1 cellular context compared by ENCODE assay signal in the genomic region with DNA sequence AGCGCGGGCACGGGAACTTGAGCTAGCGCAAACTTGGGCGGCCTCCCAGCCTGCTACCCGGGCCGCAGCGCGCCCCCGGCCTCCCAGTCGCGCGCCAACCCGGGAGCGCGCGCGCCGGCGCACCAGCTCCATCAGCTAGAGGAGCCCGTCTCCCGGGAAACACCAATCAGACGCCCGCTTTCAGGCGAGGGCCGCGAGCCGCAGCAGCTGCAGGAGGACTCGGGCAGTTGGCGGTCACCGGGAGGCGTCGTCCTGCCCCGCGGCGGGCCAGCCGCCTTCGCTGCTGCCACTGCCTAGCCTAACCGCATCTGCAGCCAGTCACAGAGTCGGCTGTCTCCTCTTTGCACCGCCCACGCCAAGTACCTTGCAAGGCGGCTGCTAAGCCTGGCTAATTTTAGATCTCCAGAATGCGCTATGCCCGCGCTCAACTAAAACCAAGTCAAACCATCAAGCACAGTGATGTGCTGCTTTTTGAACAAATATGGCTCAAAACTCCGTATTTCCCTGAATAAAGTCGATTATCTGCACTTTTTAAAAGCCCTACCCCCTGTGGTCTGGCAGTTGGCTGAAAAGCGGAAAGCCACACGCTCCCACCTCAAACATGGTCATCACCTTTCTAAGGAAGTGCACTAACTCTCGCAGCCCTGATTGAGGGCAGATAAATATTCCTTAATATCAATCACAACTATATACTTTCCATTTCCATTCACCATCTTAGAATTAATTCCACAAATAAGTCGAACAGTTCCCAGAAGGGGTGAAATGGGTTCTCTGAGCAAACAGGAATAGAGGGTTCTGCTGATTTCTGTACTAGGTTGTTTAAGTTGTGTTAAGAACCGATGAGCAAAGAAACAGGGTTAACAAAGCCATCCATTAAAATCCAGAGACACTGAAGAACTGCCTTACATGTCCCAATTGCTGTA.
TF ChIP-seq lines count a peak whose summit lies in the region.

No MANE protein-coding gene starts in this region.

TF ChIP-seq in HEK293, 187 proteins besides CTCF, POLR2A, EP300 and RAD21 (continued from another document and continues in another):
- TF ChIP-seq, protein P1, sequence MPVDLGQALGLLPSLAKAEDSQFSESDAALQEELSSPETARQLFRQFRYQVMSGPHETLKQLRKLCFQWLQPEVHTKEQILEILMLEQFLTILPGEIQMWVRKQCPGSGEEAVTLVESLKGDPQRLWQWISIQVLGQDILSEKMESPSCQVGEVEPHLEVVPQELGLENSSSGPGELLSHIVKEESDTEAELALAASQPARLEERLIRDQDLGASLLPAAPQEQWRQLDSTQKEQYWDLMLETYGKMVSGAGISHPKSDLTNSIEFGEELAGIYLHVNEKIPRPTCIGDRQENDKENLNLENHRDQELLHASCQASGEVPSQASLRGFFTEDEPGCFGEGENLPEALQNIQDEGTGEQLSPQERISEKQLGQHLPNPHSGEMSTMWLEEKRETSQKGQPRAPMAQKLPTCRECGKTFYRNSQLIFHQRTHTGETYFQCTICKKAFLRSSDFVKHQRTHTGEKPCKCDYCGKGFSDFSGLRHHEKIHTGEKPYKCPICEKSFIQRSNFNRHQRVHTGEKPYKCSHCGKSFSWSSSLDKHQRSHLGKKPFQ (tag by site-specific recombination; IDR thresholded peaks at IDR 0.05), result no peak
- TF ChIP-seq ZNF2 (tag by site-specific recombination; IDR thresholded peaks at IDR 0.05) (peak; percentile 77), ZNF324 (tag by site-specific recombination; IDR thresholded peaks at IDR 0.05) (peak; percentile 66; the same call in 1 of the 2 replicates), SCRT2 (tag by site-specific recombination; IDR thresholded peaks at IDR 0.05) (no peak), ZNF169 (tag by site-specific recombination; IDR thresholded peaks at IDR 0.05) (no peak), ZNF121 (tag by site-specific recombination; IDR thresholded peaks at IDR 0.05) (no peak), ZNF335 (tag by site-specific recombination; conservative IDR thresholded peaks at IDR 0.05) (peak; percentile 85), YY1 (tag by site-specific recombination; IDR thresholded peaks at IDR 0.05) (no peak), ZSCAN4 (tag by site-specific recombination; IDR thresholded peaks at IDR 0.05) (no peak), ZNF223 (tag by site-specific recombination; IDR thresholded peaks at IDR 0.05) (no peak), ZNF146 (tag by site-specific recombination; IDR thresholded peaks at IDR 0.05) (no peak), ZNF514 (tag by site-specific recombination; IDR thresholded peaks at IDR 0.05) (no peak), ZNF791 (tag by site-specific recombination; IDR thresholded peaks at IDR 0.05) (no peak), ZIC2 (tag by site-specific recombination; IDR thresholded peaks at IDR 0.05) (no peak), ZNF529 (tag by site-specific recombination; IDR thresholded peaks at IDR 0.05; ENCODE audit: insufficient replicate concordance) (no peak), ZNF354C (tag by site-specific recombination; IDR thresholded peaks at IDR 0.05; ENCODE audit: borderline replicate concordance, low read depth) (no peak), TRIM28 (IDR thresholded peaks at IDR 0.05; ENCODE audit: borderline replicate concordance, low read length) (peak; percentile 93), SP3 (tag by site-specific recombination; IDR thresholded peaks at IDR 0.05) (peak; percentile 43; the same call in 1 of the 2 replicates), ZBTB20 (tag by site-specific recombination; IDR thresholded peaks at IDR 0.05) (peak; percentile 47; the same call in 1 of the 2 replicates), KLF8 (tag by site-specific recombination; IDR thresholded peaks at IDR 0.05) (peak; percentile 20; the same call in 1 of the 2 replicates), KLF17 (tag by site-specific recombination; IDR thresholded peaks at IDR 0.05) (peak; percentile 54), BCL11B (tag by site-specific recombination; IDR thresholded peaks at IDR 0.05; ENCODE audit: low read depth) (no peak), GLI4 (tag by site-specific recombination; IDR thresholded peaks at IDR 0.05) (no peak), WT1 (tag by site-specific recombination; IDR thresholded peaks at IDR 0.05) (no peak), ZNF221 (tag by site-specific recombination; IDR thresholded peaks at IDR 0.05; ENCODE audit: borderline replicate concordance) (no peak), ZNF274 (IDR thresholded peaks at IDR 0.05; ENCODE audit: low read length) (no peak), ZNF274 (tag by site-specific recombination; IDR thresholded peaks at IDR 0.05; ENCODE audit: borderline replicate concordance) (no peak), BCL11A (tag by site-specific recombination; IDR thresholded peaks at IDR 0.05; ENCODE audit: low read depth) (peak; percentile 86; the same call in 1 of the 2 replicates), ZNF341 (tag by site-specific recombination; IDR thresholded peaks at IDR 0.05; ENCODE audit: low read depth) (peak; percentile 91), ZNF654 (tag by site-specific recombination; IDR thresholded peaks at IDR 0.05; ENCODE audit: low read depth) (no peak), ZNF280D (tag by site-specific recombination; IDR thresholded peaks at IDR 0.05) (no peak), GLIS1 (tag by site-specific recombination; IDR thresholded peaks at IDR 0.05) (peak; percentile 67; the same call in 1 of the 2 replicates), ZNF501 (tag by site-specific recombination; IDR thresholded peaks at IDR 0.05) (peak; percentile 87), ZNF292 (tag by site-specific recombination; IDR thresholded peaks at IDR 0.05; ENCODE audit: borderline replicate concordance, low read depth) (no peak), ZNF10 (tag by site-specific recombination; IDR thresholded peaks at IDR 0.05) (peak; percentile 77), HOXC10 (CRISPR knock-in tag; IDR thresholded peaks at IDR 0.05) (0 out of 2 replicates have a peak, but pooled peaks have one; percentile 46), ZFP69B (tag by site-specific recombination; IDR thresholded peaks at IDR 0.05) (0 out of 2 replicates have a peak, but pooled peaks have one; percentile 3), ZNF621 (tag by site-specific recombination; IDR thresholded peaks at IDR 0.05) (no peak), KLF1 (tag by site-specific recombination; IDR thresholded peaks at IDR 0.05) (peak; percentile 29; the same call in 1 of the 2 replicates), PRDM6 (tag by site-specific recombination; IDR thresholded peaks at IDR 0.05) (no peak; the same call in 1 of the 2 replicates)
- TF ChIP-seq, protein P2, sequence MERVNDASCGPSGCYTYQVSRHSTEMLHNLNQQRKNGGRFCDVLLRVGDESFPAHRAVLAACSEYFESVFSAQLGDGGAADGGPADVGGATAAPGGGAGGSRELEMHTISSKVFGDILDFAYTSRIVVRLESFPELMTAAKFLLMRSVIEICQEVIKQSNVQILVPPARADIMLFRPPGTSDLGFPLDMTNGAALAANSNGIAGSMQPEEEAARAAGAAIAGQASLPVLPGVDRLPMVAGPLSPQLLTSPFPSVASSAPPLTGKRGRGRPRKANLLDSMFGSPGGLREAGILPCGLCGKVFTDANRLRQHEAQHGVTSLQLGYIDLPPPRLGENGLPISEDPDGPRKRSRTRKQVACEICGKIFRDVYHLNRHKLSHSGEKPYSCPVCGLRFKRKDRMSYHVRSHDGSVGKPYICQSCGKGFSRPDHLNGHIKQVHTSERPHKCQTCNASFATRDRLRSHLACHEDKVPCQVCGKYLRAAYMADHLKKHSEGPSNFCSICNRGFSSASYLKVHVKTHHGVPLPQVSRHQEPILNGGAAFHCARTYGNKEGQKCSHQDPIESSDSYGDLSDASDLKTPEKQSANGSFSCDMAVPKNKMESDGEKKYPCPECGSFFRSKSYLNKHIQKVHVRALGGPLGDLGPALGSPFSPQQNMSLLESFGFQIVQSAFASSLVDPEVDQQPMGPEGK (tag by site-specific recombination; IDR thresholded peaks at IDR 0.05), result no peak
- TF ChIP-seq, protein P3, sequence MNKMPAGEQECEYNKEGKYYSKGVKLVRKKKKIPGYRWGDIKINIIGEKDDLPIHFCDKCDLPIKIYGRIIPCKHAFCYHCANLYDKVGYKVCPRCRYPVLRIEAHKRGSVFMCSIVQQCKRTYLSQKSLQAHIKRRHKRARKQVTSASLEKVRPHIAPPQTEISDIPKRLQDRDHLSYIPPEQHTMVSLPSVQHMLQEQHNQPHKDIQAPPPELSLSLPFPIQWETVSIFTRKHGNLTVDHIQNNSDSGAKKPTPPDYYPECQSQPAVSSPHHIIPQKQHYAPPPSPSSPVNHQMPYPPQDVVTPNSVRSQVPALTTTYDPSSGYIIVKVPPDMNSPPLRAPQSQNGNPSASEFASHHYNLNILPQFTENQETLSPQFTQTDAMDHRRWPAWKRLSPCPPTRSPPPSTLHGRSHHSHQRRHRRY (tag by site-specific recombination; IDR thresholded peaks at IDR 0.05), result no peak
- TF ChIP-seq, protein P4, sequence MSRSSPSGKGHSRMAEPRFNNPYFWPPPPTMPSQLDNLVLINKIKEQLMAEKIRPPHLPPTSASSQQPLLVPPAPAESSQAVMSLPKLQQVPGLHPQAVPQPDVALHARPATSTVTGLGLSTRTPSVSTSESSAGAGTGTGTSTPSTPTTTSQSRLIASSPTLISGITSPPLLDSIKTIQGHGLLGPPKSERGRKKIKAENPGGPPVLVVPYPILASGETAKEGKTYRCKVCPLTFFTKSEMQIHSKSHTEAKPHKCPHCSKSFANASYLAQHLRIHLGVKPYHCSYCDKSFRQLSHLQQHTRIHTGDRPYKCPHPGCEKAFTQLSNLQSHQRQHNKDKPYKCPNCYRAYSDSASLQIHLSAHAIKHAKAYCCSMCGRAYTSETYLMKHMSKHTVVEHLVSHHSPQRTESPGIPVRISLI (tag by site-specific recombination; IDR thresholded peaks at IDR 0.05), result no peak
- TF ChIP-seq, protein P5, sequence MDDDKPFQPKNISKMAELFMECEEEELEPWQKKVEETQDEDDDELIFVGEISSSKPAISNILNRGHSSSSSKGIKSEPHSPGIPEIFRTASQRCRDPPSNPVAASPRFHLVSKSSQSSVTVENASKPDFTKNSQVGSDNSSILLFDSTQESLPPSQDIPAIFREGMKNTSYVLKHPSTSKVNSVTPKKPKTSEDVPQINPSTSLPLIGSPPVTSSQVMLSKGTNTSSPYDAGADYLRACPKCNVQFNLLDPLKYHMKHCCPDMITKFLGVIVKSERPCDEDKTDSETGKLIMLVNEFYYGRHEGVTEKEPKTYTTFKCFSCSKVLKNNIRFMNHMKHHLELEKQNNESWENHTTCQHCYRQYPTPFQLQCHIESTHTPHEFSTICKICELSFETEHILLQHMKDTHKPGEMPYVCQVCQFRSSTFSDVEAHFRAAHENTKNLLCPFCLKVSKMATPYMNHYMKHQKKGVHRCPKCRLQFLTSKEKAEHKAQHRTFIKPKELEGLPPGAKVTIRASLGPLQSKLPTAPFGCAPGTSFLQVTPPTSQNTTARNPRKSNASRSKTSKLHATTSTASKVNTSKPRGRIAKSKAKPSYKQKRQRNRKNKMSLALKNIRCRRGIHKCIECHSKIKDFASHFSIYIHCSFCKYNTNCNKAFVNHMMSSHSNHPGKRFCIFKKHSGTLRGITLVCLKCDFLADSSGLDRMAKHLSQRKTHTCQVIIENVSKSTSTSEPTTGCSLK (tag by site-specific recombination; IDR thresholded peaks at IDR 0.05), result no peak
